In genomic region chr16:83838151-83838550, GRCh38 we compare ENCODE assay signal across 2 cellular contexts.
TF ChIP-seq lines count a peak whose summit lies in the region.

No MANE protein-coding gene starts in this region.

TF ChIP-seq in HepG2, 621 proteins besides CTCF, POLR2A, EP300 and RAD21:
- TF ChIP-seq ZNF746 (CRISPR knock-in tag; IDR thresholded peaks at IDR 0.05), result no peak
- 0 out of 2 replicates have a peak, but pooled peaks have one; percentile 22 for TF ChIP-seq ATM (IDR thresholded peaks at IDR 0.05; ENCODE audit: borderline replicate concordance)
- TF ChIP-seq HNRNPK (IDR thresholded peaks at IDR 0.05; ENCODE audit: low read depth, low read length, poor library complexity, severe bottlenecking), result peak; percentile 22

TF ChIP-seq in H1, 55 proteins besides CTCF, POLR2A, EP300 and RAD21:
- TF ChIP-seq FOSL1 (IDR thresholded peaks at IDR 0.05; ENCODE audit: insufficient read depth, low read depth, low read length), result no peak
